In the genomic region with DNA sequence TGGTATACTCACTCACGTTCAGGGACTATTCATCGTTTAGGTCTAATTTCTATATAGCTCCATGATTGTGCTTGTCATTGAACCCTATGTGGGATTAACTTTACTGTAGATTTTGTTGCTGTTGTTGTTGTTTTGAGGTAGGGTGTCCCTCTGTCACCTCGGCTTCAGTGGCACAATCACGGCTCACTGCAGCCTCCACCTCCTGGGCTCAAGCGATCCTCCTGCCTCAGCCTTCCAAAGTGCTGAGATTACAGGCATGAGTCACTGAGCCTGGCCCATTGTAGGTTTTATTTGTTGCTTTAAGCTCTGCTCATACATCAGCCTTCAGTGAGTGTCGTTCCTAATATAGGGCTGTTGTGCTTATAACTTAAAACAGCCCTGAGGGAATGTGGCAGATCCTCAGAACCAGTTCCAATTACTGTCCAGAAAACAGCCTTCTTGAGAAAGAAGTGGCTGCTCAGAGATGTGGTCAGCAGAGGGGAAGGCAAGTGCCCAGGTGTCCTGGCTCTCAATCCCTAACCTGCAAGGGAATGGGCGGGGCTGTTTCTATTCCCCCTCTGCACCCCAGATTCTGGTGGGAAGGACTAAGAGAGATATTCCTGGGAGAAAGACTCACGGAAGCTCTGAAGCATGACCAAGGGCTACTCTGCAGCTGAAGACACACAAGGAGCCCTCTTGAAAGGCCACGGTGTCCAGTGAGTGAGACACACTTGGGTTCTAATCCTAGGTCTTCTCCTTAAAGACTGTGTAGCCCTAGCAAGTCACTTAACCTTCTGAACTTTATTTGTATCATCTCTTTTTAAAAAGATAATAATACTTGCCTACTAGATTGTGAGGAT, we compare ENCODE assay signal across 1 cellular context.
TF ChIP-seq lines count a peak whose summit lies in the region.

No MANE protein-coding gene starts in this region.

TF ChIP-seq in IMR-90, 13 proteins besides CTCF, POLR2A, EP300 and RAD21:
- TF ChIP-seq SMC3 (IDR thresholded peaks at IDR 0.05; ENCODE audit: low read depth, low read length) (no peak), MXI1 (IDR thresholded peaks at IDR 0.05; ENCODE audit: borderline replicate concordance, low read depth, low read length) (no peak), RCOR1 (IDR thresholded peaks at IDR 0.05; ENCODE audit: insufficient replicate concordance, low read length) (peak; percentile 96), FOS (IDR thresholded peaks at IDR 0.05; ENCODE audit: low read depth, low read length) (0 out of 2 replicates have a peak, but pooled peaks have one; percentile 24), BHLHE40 (IDR thresholded peaks at IDR 0.05; ENCODE audit: low read depth, low read length) (no peak)
